In the genomic region with DNA sequence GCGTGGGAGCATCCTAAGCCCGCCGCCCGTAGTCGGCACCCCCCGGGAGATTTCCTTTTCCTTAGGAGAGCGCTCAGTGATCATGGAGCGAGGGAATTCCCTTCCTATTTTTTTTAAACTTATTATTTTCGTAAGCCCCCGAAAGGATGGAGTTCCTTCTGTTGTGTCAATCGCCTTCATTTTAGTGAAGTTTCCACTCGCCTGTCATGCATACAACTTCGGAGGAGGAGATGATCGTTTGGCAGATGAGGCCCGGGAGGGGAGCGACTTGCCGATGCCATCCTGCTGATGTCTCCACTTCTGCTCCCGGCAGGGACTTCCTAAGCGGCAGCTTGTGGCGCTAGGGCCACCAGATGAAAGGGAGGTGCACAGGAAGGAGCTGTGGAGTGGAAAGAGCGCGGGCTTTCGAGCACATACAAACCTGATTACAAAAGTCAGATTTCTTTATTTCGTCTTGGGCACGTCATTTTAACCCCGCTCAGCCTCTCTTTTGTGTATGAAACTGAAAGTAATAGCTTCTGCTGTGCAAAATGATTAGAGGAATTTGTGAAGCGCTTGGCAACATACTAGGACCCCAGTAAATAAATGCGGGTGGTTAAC, we compare ENCODE assay signal across 1 cellular context.
TF ChIP-seq lines count a peak whose summit lies in the region.

A gene with protein sequence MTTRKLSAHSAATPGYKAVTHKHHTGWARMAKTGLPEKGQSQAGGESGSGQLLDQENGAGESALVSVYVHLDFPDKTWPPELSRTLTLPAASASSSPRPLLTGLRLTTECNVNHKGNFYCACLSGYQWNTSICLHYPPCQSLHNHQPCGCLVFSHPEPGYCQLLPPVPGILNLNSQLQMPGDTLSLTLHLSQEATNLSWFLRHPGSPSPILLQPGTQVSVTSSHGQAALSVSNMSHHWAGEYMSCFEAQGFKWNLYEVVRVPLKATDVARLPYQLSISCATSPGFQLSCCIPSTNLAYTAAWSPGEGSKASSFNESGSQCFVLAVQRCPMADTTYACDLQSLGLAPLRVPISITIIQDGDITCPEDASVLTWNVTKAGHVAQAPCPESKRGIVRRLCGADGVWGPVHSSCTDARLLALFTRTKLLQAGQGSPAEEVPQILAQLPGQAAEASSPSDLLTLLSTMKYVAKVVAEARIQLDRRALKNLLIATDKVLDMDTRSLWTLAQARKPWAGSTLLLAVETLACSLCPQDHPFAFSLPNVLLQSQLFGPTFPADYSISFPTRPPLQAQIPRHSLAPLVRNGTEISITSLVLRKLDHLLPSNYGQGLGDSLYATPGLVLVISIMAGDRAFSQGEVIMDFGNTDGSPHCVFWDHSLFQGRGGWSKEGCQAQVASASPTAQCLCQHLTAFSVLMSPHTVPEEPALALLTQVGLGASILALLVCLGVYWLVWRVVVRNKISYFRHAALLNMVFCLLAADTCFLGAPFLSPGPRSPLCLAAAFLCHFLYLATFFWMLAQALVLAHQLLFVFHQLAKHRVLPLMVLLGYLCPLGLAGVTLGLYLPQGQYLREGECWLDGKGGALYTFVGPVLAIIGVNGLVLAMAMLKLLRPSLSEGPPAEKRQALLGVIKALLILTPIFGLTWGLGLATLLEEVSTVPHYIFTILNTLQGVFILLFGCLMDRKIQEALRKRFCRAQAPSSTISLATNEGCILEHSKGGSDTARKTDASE (minus strand): TSS at position 336 of the 600 bp plus-strand sequence. CDS start 555 bp downstream, outside the sequence.

TF ChIP-seq in GM12878, 131 proteins besides CTCF, POLR2A, EP300 and RAD21 (continued from another document):
- TF ChIP-seq, protein P1, sequence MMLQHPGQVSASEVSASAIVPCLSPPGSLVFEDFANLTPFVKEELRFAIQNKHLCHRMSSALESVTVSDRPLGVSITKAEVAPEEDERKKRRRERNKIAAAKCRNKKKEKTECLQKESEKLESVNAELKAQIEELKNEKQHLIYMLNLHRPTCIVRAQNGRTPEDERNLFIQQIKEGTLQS (IDR thresholded peaks at IDR 0.05; ENCODE audit: borderline replicate concordance, extremely low read depth, low read depth, low read length) = no peak
- no peak for TF ChIP-seq SUPT20H (IDR thresholded peaks at IDR 0.05; ENCODE audit: borderline replicate concordance, control insufficient read depth, low read depth, low read length)
- TF ChIP-seq BHLHE40 (IDR thresholded peaks at IDR 0.05; ENCODE audit: borderline replicate concordance in 1 of 2, low read depth in 2 of 2, low read length in 1 of 2) = no peak
- no peak for TF ChIP-seq ETV6 (conservative IDR thresholded peaks at IDR 0.05 in 1 of 2, IDR thresholded peaks at IDR 0.05 in 1 of 2; ENCODE audit: borderline replicate concordance in 1 of 2, low read depth in 1 of 2)
- 0 out of 2 replicates have a peak, but pooled peaks have one; percentile 26 for TF ChIP-seq NBN (IDR thresholded peaks at IDR 0.05)
- TF ChIP-seq BCL11A (IDR thresholded peaks at IDR 0.05; ENCODE audit: low read depth, low read length) = 0 out of 2 replicates have a peak, but pooled peaks have one; percentile 13
- TF ChIP-seq LARP7 (IDR thresholded peaks at IDR 0.05) = 0 out of 2 replicates have a peak, but pooled peaks have one; percentile 1
- TF ChIP-seq, protein P2, sequence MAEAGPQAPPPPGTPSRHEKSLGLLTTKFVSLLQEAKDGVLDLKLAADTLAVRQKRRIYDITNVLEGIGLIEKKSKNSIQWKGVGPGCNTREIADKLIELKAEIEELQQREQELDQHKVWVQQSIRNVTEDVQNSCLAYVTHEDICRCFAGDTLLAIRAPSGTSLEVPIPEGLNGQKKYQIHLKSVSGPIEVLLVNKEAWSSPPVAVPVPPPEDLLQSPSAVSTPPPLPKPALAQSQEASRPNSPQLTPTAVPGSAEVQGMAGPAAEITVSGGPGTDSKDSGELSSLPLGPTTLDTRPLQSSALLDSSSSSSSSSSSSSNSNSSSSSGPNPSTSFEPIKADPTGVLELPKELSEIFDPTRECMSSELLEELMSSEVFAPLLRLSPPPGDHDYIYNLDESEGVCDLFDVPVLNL (IDR thresholded peaks at IDR 0.05; ENCODE audit: low read depth, low read length) = peak; percentile 79
- no peak for TF ChIP-seq FOXK2 (IDR thresholded peaks at IDR 0.05)
- TF ChIP-seq, protein P3, sequence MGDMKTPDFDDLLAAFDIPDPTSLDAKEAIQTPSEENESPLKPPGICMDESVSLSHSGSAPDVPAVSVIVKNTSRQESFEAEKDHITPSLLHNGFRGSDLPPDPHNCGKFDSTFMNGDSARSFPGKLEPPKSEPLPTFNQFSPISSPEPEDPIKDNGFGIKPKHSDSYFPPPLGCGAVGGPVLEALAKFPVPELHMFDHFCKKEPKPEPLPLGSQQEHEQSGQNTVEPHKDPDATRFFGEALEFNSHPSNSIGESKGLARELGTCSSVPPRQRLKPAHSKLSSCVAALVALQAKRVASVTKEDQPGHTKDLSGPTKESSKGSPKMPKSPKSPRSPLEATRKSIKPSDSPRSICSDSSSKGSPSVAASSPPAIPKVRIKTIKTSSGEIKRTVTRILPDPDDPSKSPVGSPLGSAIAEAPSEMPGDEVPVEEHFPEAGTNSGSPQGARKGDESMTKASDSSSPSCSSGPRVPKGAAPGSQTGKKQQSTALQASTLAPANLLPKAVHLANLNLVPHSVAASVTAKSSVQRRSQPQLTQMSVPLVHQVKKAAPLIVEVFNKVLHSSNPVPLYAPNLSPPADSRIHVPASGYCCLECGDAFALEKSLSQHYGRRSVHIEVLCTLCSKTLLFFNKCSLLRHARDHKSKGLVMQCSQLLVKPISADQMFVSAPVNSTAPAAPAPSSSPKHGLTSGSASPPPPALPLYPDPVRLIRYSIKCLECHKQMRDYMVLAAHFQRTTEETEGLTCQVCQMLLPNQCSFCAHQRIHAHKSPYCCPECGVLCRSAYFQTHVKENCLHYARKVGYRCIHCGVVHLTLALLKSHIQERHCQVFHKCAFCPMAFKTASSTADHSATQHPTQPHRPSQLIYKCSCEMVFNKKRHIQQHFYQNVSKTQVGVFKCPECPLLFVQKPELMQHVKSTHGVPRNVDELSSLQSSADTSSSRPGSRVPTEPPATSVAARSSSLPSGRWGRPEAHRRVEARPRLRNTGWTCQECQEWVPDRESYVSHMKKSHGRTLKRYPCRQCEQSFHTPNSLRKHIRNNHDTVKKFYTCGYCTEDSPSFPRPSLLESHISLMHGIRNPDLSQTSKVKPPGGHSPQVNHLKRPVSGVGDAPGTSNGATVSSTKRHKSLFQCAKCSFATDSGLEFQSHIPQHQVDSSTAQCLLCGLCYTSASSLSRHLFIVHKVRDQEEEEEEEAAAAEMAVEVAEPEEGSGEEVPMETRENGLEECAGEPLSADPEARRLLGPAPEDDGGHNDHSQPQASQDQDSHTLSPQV (IDR thresholded peaks at IDR 0.05) = no peak
- peak; percentile 37; the same call in 1 of the 2 replicates for TF ChIP-seq GABPA (IDR thresholded peaks at IDR 0.05; ENCODE audit: low read depth)
- no peak for TF ChIP-seq STAT3 (IDR thresholded peaks at IDR 0.05; ENCODE audit: low read depth, low read length)
- 0 out of 2 replicates have a peak, but pooled peaks have one; percentile 31 for TF ChIP-seq ASH2L (IDR thresholded peaks at IDR 0.05; ENCODE audit: borderline replicate concordance, low read depth)
- TF ChIP-seq, protein P4, sequence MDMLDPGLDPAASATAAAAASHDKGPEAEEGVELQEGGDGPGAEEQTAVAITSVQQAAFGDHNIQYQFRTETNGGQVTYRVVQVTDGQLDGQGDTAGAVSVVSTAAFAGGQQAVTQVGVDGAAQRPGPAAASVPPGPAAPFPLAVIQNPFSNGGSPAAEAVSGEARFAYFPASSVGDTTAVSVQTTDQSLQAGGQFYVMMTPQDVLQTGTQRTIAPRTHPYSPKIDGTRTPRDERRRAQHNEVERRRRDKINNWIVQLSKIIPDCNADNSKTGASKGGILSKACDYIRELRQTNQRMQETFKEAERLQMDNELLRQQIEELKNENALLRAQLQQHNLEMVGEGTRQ (IDR thresholded peaks at IDR 0.05; ENCODE audit: borderline replicate concordance, low read depth, low read length) = no peak
- TF ChIP-seq PAX5 (IDR thresholded peaks at IDR 0.05; ENCODE audit: borderline replicate concordance, low read depth, low read length) = no peak
- peak; percentile 10; the same call in 1 of the 2 replicates for TF ChIP-seq MXI1 (IDR thresholded peaks at IDR 0.05; ENCODE audit: low read depth, low read length)
- no peak for TF ChIP-seq HDAC6 (IDR thresholded peaks at IDR 0.05; ENCODE audit: unreplicated experiment)
- TF ChIP-seq, protein P5, sequence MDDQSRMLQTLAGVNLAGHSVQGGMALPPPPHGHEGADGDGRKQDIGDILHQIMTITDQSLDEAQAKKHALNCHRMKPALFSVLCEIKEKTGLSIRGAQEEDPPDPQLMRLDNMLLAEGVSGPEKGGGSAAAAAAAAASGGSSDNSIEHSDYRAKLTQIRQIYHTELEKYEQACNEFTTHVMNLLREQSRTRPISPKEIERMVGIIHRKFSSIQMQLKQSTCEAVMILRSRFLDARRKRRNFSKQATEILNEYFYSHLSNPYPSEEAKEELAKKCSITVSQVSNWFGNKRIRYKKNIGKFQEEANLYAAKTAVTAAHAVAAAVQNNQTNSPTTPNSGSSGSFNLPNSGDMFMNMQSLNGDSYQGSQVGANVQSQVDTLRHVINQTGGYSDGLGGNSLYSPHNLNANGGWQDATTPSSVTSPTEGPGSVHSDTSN (IDR thresholded peaks at IDR 0.05; ENCODE audit: insufficient replicate concordance, low read depth, low read length) = no peak
- TF ChIP-seq RCOR1 (conservative IDR thresholded peaks at IDR 0.05; ENCODE audit: low read depth, low read length) = no peak
- peak; percentile 93 for TF ChIP-seq CREB1 (IDR thresholded peaks at IDR 0.05; ENCODE audit: low read depth)
- TF ChIP-seq, protein P6, sequence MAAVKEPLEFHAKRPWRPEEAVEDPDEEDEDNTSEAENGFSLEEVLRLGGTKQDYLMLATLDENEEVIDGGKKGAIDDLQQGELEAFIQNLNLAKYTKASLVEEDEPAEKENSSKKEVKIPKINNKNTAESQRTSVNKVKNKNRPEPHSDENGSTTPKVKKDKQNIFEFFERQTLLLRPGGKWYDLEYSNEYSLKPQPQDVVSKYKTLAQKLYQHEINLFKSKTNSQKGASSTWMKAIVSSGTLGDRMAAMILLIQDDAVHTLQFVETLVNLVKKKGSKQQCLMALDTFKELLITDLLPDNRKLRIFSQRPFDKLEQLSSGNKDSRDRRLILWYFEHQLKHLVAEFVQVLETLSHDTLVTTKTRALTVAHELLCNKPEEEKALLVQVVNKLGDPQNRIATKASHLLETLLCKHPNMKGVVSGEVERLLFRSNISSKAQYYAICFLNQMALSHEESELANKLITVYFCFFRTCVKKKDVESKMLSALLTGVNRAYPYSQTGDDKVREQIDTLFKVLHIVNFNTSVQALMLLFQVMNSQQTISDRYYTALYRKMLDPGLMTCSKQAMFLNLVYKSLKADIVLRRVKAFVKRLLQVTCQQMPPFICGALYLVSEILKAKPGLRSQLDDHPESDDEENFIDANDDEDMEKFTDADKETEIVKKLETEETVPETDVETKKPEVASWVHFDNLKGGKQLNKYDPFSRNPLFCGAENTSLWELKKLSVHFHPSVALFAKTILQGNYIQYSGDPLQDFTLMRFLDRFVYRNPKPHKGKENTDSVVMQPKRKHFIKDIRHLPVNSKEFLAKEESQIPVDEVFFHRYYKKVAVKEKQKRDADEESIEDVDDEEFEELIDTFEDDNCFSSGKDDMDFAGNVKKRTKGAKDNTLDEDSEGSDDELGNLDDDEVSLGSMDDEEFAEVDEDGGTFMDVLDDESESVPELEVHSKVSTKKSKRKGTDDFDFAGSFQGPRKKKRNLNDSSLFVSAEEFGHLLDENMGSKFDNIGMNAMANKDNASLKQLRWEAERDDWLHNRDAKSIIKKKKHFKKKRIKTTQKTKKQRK (IDR thresholded peaks at IDR 0.05; ENCODE audit: low read depth, low read length) = no peak
- no peak for TF ChIP-seq WRNIP1 (IDR thresholded peaks at IDR 0.05; ENCODE audit: borderline replicate concordance, low read depth, low read length)
- TF ChIP-seq, protein P7, sequence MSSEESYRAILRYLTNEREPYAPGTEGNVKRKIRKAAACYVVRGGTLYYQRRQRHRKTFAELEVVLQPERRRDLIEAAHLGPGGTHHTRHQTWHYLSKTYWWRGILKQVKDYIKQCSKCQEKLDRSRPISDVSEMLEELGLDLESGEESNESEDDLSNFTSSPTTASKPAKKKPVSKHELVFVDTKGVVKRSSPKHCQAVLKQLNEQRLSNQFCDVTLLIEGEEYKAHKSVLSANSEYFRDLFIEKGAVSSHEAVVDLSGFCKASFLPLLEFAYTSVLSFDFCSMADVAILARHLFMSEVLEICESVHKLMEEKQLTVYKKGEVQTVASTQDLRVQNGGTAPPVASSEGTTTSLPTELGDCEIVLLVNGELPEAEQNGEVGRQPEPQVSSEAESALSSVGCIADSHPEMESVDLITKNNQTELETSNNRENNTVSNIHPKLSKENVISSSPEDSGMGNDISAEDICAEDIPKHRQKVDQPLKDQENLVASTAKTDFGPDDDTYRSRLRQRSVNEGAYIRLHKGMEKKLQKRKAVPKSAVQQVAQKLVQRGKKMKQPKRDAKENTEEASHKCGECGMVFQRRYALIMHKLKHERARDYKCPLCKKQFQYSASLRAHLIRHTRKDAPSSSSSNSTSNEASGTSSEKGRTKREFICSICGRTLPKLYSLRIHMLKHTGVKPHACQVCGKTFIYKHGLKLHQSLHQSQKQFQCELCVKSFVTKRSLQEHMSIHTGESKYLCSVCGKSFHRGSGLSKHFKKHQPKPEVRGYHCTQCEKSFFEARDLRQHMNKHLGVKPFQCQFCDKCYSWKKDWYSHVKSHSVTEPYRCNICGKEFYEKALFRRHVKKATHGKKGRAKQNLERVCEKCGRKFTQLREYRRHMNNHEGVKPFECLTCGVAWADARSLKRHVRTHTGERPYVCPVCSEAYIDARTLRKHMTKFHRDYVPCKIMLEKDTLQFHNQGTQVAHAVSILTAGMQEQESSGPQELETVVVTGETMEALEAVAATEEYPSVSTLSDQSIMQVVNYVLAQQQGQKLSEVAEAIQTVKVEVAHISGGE (CRISPR knock-in tag; IDR thresholded peaks at IDR 0.05) = no peak
- TF ChIP-seq BRCA1 (IDR thresholded peaks at IDR 0.05; ENCODE audit: low read depth, low read length) = no peak
- peak; percentile 24; the same call in 1 of the 2 replicates for TF ChIP-seq MTA3 (IDR thresholded peaks at IDR 0.05; ENCODE audit: borderline replicate concordance, low read length)
- TF ChIP-seq NRF1 (conservative IDR thresholded peaks at IDR 0.05; ENCODE audit: low read depth, low read length) = no peak
- TF ChIP-seq YY1 (IDR thresholded peaks at IDR 0.05; ENCODE audit: low read depth, low read length) = 0 out of 2 replicates have a peak, but pooled peaks have one; percentile 9
- peak; percentile 76 for TF ChIP-seq CREM (IDR thresholded peaks at IDR 0.05; ENCODE audit: low read depth)
- peak; percentile 20; the same call in 1 of the 2 replicates for TF ChIP-seq RUNX3 (IDR thresholded peaks at IDR 0.05; ENCODE audit: low read length)
- TF ChIP-seq SMAD5 (IDR thresholded peaks at IDR 0.05; ENCODE audit: low read depth) = no peak
- TF ChIP-seq BMI1 (IDR thresholded peaks at IDR 0.05; ENCODE audit: borderline replicate concordance) = no peak
- TF ChIP-seq TAF1 (IDR thresholded peaks at IDR 0.05; ENCODE audit: borderline replicate concordance, low read depth, low read length) = 0 out of 2 replicates have a peak, but pooled peaks have one; percentile 20
